ENCODE assay signal across 25 cellular contexts in genomic region chr18:2442726-2443275, GRCh38.
DNase-seq lines count a peak whose midpoint lies in the region; ATAC-seq, FAIRE-seq and TF ChIP-seq lines count a peak whose summit lies in the region.
"Had no signal": no experiment of that assay in that cellular context is flagged by ENCODE, and none has a peak within 500 bp of the region (broad histone marks: within the 10 kb centered on the region; RNA-seq: fewer than 3 reads in every experiment).

No MANE protein-coding gene starts in this region.

- in situ Hi-C loops in GM13976 (cut with MboI; ENCODE audit: low sequenced_read_pairs, unreplicated experiment), result no loop called here

- H3K27me3 ChIP-seq in endodermal cell (ENCODE audit: control insufficient read depth, insufficient read depth, low read length, poor library complexity, severe bottlenecking) (no peaks in the 10 kb centered on the region), osteoblast (ENCODE audit: insufficient read depth, low read length) (no peaks in the 10 kb centered on the region)
- H3K27me3 ChIP-seq: BLaER1, esophagus squamous epithelium, MG63 had no signal

- DNase-seq in EL (peak; percentile 63), RCC 7860 (ENCODE audit: low spot score) (peak; percentile 17), endodermal cell (no peak), osteoblast (ENCODE audit: insufficient read length, low spot score, missing footprints) (no peak), GM13976 (ENCODE audit: low spot score) (no peak), NOMO-1 treated with DMSO at 0.1 percent for 48 hours (lab: John Stamatoyannopoulos, UW; ENCODE audit: unreplicated experiment) (no peak), hepatic stellate cell (ENCODE audit: low spot score) (no peak)
- DNase-seq: activated CD4-positive, alpha-beta memory T cell treated with anti-CD3 and anti-CD28 coated beads for 36 hours; activated naive CD4-positive, alpha-beta T cell treated with anti-CD3 and anti-CD28 coated beads, Interleukin-2, amount 10 ng/mL, durations not matched to agents 7 days and 5 days; DMS 273 treated with DMSO at 0.1 percent for 48 hours; esophagus squamous epithelium; head of caudate nucleus; MG63; NCI-H1694; NCI-H345; NK-92 treated with Interleukin-12 subunit alpha and Interleukin-12 subunit beta, amount 100 ng/mL, for 24 hours; stimulated activated CD4-positive, alpha-beta T cell treated with anti-CD3 and anti-CD28 coated beads, Interleukin-4, amount 100 ng/mL, for 4 hours; T-cell had no signal

- no peak overlapping the region for H3K27ac Mint-ChIP-seq in endodermal cell
- H3K27ac Mint-ChIP-seq: activated CD4-positive, alpha-beta memory T cell treated with anti-CD3 and anti-CD28 coated beads for 36 hours; activated naive CD4-positive, alpha-beta T cell treated with anti-CD3 and anti-CD28 coated beads, Interleukin-2, amount 10 ng/mL, durations not matched to agents 7 days and 5 days; brain; nephron; progenitor cell of endocrine pancreas; T-cell had no signal

- H3K4me3 Mint-ChIP-seq in endodermal cell, result no peak overlapping the region
- H3K4me3 Mint-ChIP-seq: activated CD4-positive, alpha-beta memory T cell treated with anti-CD3 and anti-CD28 coated beads for 36 hours; activated naive CD4-positive, alpha-beta T cell treated with anti-CD3 and anti-CD28 coated beads, Interleukin-2, amount 10 ng/mL, durations not matched to agents 7 days and 5 days; brain; nephron; T-cell had no signal

- peaks cover 16% of the 10 kb centered on the region for H3K36me3 Mint-ChIP-seq in endodermal cell (ENCODE audit: low read depth)
- H3K36me3 Mint-ChIP-seq: activated CD4-positive, alpha-beta memory T cell treated with anti-CD3 and anti-CD28 coated beads for 36 hours; activated naive CD4-positive, alpha-beta T cell treated with anti-CD3 and anti-CD28 coated beads, Interleukin-2, amount 10 ng/mL, durations not matched to agents 7 days and 5 days; brain; T-cell had no signal

- no peak overlapping the region for H2AFZ ChIP-seq in osteoblast (ENCODE audit: low read length)

- no peaks in the 10 kb centered on the region for H4K20me1 ChIP-seq in osteoblast (ENCODE audit: insufficient read depth, low read length)
- H4K20me1 ChIP-seq: BLaER1 had no signal

- no peaks in the 10 kb centered on the region for H3K36me3 ChIP-seq in endodermal cell (ENCODE audit: control insufficient read depth, insufficient read depth, low read length)
- no peaks in the 10 kb centered on the region for H3K36me3 ChIP-seq in osteoblast (ENCODE audit: insufficient read depth, low read length)
- H3K36me3 ChIP-seq: esophagus squamous epithelium, MG63 had no signal

- H3K9me3 Mint-ChIP-seq in endodermal cell, result peaks cover 53% of the 10 kb centered on the region
- H3K9me3 Mint-ChIP-seq: activated CD4-positive, alpha-beta memory T cell treated with anti-CD3 and anti-CD28 coated beads for 36 hours; activated naive CD4-positive, alpha-beta T cell treated with anti-CD3 and anti-CD28 coated beads, Interleukin-2, amount 10 ng/mL, durations not matched to agents 7 days and 5 days; T-cell had no signal

- 80 to 92% methylated on average over 2 to 4 of the region's 4 CpGs for WGBS in endodermal cell (ENCODE audit: insufficient coverage in 1 of 2, insufficient read length in 1 of 2), 2 experiments

- TF ChIP-seq CTCF in endodermal cell (conservative IDR thresholded peaks at IDR 0.05), result no peak
- no peak for TF ChIP-seq CTCF in osteoblast (IDR thresholded peaks at IDR 0.05; ENCODE audit: extremely low read depth, low read depth, low read length)
- TF ChIP-seq CTCF in GM13976 (IDR thresholded peaks at IDR 0.05; ENCODE audit: borderline replicate concordance, control extremely low read depth, extremely low read depth, insufficient read depth, missing control alignments), result no peak

- no peaks in the 10 kb centered on the region for H3K79me2 ChIP-seq in osteoblast (ENCODE audit: insufficient read depth, low read length)

- no peaks in the 10 kb centered on the region for H3K27me3 Mint-ChIP-seq in endodermal cell (ENCODE audit: insufficient read depth)
- H3K27me3 Mint-ChIP-seq: brain, progenitor cell of endocrine pancreas had no signal

- ATAC-seq in GM21423 (IDR thresholded peaks at IDR 0.05; ENCODE audit: unreplicated experiment), result no peak
- ATAC-seq: HepG2, T-cell had no signal

- peak overlapping the region; percentile 59 for H3K4me3 ChIP-seq in endodermal cell (ENCODE audit: low read length)
- no peak overlapping the region for H3K4me3 ChIP-seq in osteoblast (ENCODE audit: insufficient read depth, low read length)
- H3K4me3 ChIP-seq: BLaER1, esophagus squamous epithelium, MG63 had no signal

- H3K9ac ChIP-seq in endodermal cell (ENCODE audit: extremely low read depth, low read length, poor library complexity, severe bottlenecking), result no peak overlapping the region
- H3K9ac ChIP-seq: BLaER1 had no signal

- H3K4me1 Mint-ChIP-seq in endodermal cell, result peaks cover 7% of the 10 kb centered on the region
- H3K4me1 Mint-ChIP-seq: activated naive CD4-positive, alpha-beta T cell treated with anti-CD3 and anti-CD28 coated beads, Interleukin-2, amount 10 ng/mL, durations not matched to agents 7 days and 5 days; brain; nephron had no signal

- H3K27ac ChIP-seq in endodermal cell (ENCODE audit: low read depth, low read length), result no peak overlapping the region
- H3K27ac ChIP-seq in osteoblast (ENCODE audit: low read depth, low read length), result no peak overlapping the region
- H3K27ac ChIP-seq: BLaER1, esophagus squamous epithelium, VCaP had no signal

- H3K4me2 ChIP-seq in osteoblast (ENCODE audit: insufficient read depth, low read length), result peak overlapping the region; percentile 30
- H3K4me2 ChIP-seq: BLaER1 had no signal

- no peak for FAIRE-seq in RCC 7860 (lab: Jason Lieb, UNC)
- FAIRE-seq: HepG2 had no signal

- H3K9me3 ChIP-seq in endodermal cell (ENCODE audit: control insufficient read depth, low read length) (peaks cover 68% of the 10 kb centered on the region), osteoblast (ENCODE audit: low read depth, low read length) (no peaks in the 10 kb centered on the region)
- H3K9me3 ChIP-seq: esophagus squamous epithelium had no signal

- peaks cover 3% of the 10 kb centered on the region for H3K4me1 ChIP-seq in endodermal cell (ENCODE audit: control insufficient read depth, insufficient read depth, low read length)
- H3K4me1 ChIP-seq in osteoblast (ENCODE audit: insufficient read depth, low read length), result peaks cover 6% of the 10 kb centered on the region
- H3K4me1 ChIP-seq: esophagus squamous epithelium had no signal

Comparison
In these comparisons a context has a peak if more than half of its experiments do, and no peak if none do; other contexts are left out.
1. DNase-seq: peak in EL (single experiment) and RCC 7860 (single experiment); none in endodermal cell (single experiment), osteoblast (single experiment), GM13976 (single experiment), NOMO-1 treated with DMSO at 0.1 percent for 48 hours (single experiment) and hepatic stellate cell (single experiment).